ENCODE assay signal across 13 cellular contexts in genomic region chr22:31857247-31857646, GRCh38.
DNase-seq lines count a peak whose midpoint lies in the region; ATAC-seq and TF ChIP-seq lines count a peak whose summit lies in the region.
"Had no signal": no experiment of that assay in that cellular context is flagged by ENCODE, and none has a peak within 500 bp of the region (broad histone marks: within the 10 kb centered on the region; RNA-seq: fewer than 3 reads in every experiment).

No MANE protein-coding gene starts in this region.

- POLR2A ChIA-PET in naive thymus-derived CD8-positive, alpha-beta T cell (lab: Charles Lee) = no interaction called here

- intact Hi-C loops in body of pancreas (cut with DNase I) (no loop called here), mucosa of descending colon (cut with DNase I, micrococcal nuclease) (no loop called here)

- no peaks in the 10 kb centered on the region; the same call in 2 of the 3 replicates for H3K36me3 Mint-ChIP-seq in GM23338 (ENCODE audit: low read depth)
- H3K36me3 Mint-ChIP-seq in naive thymus-derived CD8-positive, alpha-beta T cell = peaks cover 0 to 70% (median 23%) of the 10 kb centered on the region in 3 donors

- H3K4me2 ChIP-seq in GM23338 = no peak overlapping the region
- H3K4me2 ChIP-seq: PC-9 had no signal

- WGBS in body of pancreas, 2 donors = 68 to 72% methylated on average over 9 of the region's 9 CpGs

- H3K9me2 ChIP-seq in GM23338 (ENCODE audit: insufficient read depth) = no peaks in the 10 kb centered on the region

- H3K9me3 ChIP-seq in body of pancreas = no peaks in the 10 kb centered on the region
- H3K9me3 ChIP-seq in mucosa of descending colon = no peaks in the 10 kb centered on the region
- H3K9me3 ChIP-seq: tibial artery had no signal

- H3K4me3 Mint-ChIP-seq in GM23338 = peak overlapping the region; percentile 14; the same call in 1 of the 3 replicates
- H3K4me3 Mint-ChIP-seq in naive thymus-derived CD8-positive, alpha-beta T cell = no peak overlapping the region
- H3K4me3 Mint-ChIP-seq: activated naive CD4-positive, alpha-beta T cell treated with anti-CD3 and anti-CD28 coated beads, Interleukin-2, amount 10 ng/mL, durations not matched to agents 7 days and 5 days had no signal

- peaks cover 2% of the 10 kb centered on the region for H3K27me3 Mint-ChIP-seq in GM23338 (ENCODE audit: insufficient read depth, low read depth, poor library complexity)
- no peaks in the 10 kb centered on the region for H3K27me3 Mint-ChIP-seq in naive thymus-derived CD8-positive, alpha-beta T cell
- H3K27me3 Mint-ChIP-seq: activated naive CD4-positive, alpha-beta T cell treated with anti-CD3 and anti-CD28 coated beads, Interleukin-2, amount 10 ng/mL, durations not matched to agents 7 days and 5 days had no signal

- DNase-seq in GM23338 (ENCODE audit: low spot score) (peak; percentile 95), NCI-H2107 treated with DMSO at 0.1 percent for 48 hours (lab: John Stamatoyannopoulos, UW; ENCODE audit: unreplicated experiment) (peak; percentile 87), body of pancreas (peak in 3 of 4 donors; percentile 39 to 46 (median 46)), mucosa of descending colon (peak in 1 of 3 donors; percentile 13), NCI-H226 (no peak)
- no peak for DNase-seq in naive thymus-derived CD8-positive, alpha-beta T cell
- DNase-seq: activated naive CD4-positive, alpha-beta T cell treated with anti-CD3 and anti-CD28 coated beads, Interleukin-2, amount 10 ng/mL, durations not matched to agents 7 days and 5 days; effector CD8-positive, alpha-beta T cell; PC-9; tibial artery had no signal

- H3K27me3 ChIP-seq in GM23338 (ENCODE audit: insufficient read depth) (no peaks in the 10 kb centered on the region), body of pancreas (no peaks in the 10 kb centered on the region)
- H3K27me3 ChIP-seq: tibial artery had no signal

- H3F3A ChIP-seq in GM23338 (replicated peaks; ENCODE audit: low read depth) = no peaks in the 10 kb centered on the region

- TF ChIP-seq POLR2A in body of pancreas (IDR thresholded peaks at IDR 0.05) = no peak

- peaks cover 7% of the 10 kb centered on the region; the same call in 2 of the 3 replicates for H3K4me1 Mint-ChIP-seq in GM23338
- no peaks in the 10 kb centered on the region for H3K4me1 Mint-ChIP-seq in naive thymus-derived CD8-positive, alpha-beta T cell
- H3K4me1 Mint-ChIP-seq: activated naive CD4-positive, alpha-beta T cell treated with anti-CD3 and anti-CD28 coated beads, Interleukin-2, amount 10 ng/mL, durations not matched to agents 7 days and 5 days had no signal

- H4K20me1 ChIP-seq in GM23338 (replicated peaks; ENCODE audit: insufficient read depth) = no peaks in the 10 kb centered on the region

- no peak overlapping the region for H2AFZ ChIP-seq in GM23338
- H2AFZ ChIP-seq: PC-9 had no signal

- H3K79me2 ChIP-seq in GM23338 (replicated peaks; ENCODE audit: insufficient read depth) = no peaks in the 10 kb centered on the region

- H3K27ac ChIP-seq in GM23338 (ENCODE audit: low read depth) (no peak overlapping the region), body of pancreas (no peak overlapping the region)
- H3K27ac ChIP-seq: C4-2B, PC-9, tibial artery had no signal

- ATAC-seq in GM23338 (peak; percentile 100), body of pancreas (no peak), mucosa of descending colon (peak; percentile 70), GM18517 (IDR thresholded peaks at IDR 0.05; ENCODE audit: unreplicated experiment) (no peak), HG03039 (IDR thresholded peaks at IDR 0.05; ENCODE audit: unreplicated experiment) (no peak)
- ATAC-seq in naive thymus-derived CD8-positive, alpha-beta T cell = no peak

- H3K4me3 ChIP-seq in GM23338 (no peak overlapping the region), body of pancreas (no peak overlapping the region), mucosa of descending colon (no peak overlapping the region)
- H3K4me3 ChIP-seq: PC-9, tibial artery had no signal

- H3K27ac Mint-ChIP-seq in GM23338 = peak overlapping the region; percentile 89
- H3K27ac Mint-ChIP-seq in naive thymus-derived CD8-positive, alpha-beta T cell = no peak overlapping the region
- H3K27ac Mint-ChIP-seq: activated naive CD4-positive, alpha-beta T cell treated with anti-CD3 and anti-CD28 coated beads, Interleukin-2, amount 10 ng/mL, durations not matched to agents 7 days and 5 days had no signal

- H3K9me3 Mint-ChIP-seq in GM23338 = no peaks in the 10 kb centered on the region
- no peaks in the 10 kb centered on the region for H3K9me3 Mint-ChIP-seq in naive thymus-derived CD8-positive, alpha-beta T cell
- H3K9me3 Mint-ChIP-seq: activated naive CD4-positive, alpha-beta T cell treated with anti-CD3 and anti-CD28 coated beads, Interleukin-2, amount 10 ng/mL, durations not matched to agents 7 days and 5 days had no signal

- TF ChIP-seq CTCF in GM23338 (conservative IDR thresholded peaks at IDR 0.05; ENCODE audit: low read depth in 2 of 2) = no peak
- no peak for TF ChIP-seq CTCF in body of pancreas (IDR thresholded peaks at IDR 0.05)
- no peak for TF ChIP-seq CTCF in mucosa of descending colon (IDR thresholded peaks at IDR 0.05)

- H3K4me1 ChIP-seq in GM23338 (ENCODE audit: insufficient read depth) = peaks cover 4% of the 10 kb centered on the region; the same call in 1 of the 2 replicates
- no peaks in the 10 kb centered on the region for H3K4me1 ChIP-seq in body of pancreas
- no peaks in the 10 kb centered on the region for H3K4me1 ChIP-seq in mucosa of descending colon (ENCODE audit: low read depth)
- H3K4me1 ChIP-seq: tibial artery had no signal

- H3K36me3 ChIP-seq in GM23338 (ENCODE audit: insufficient read depth) (no peaks in the 10 kb centered on the region), body of pancreas (replicated peaks in 1 of 2; ENCODE audit: insufficient read depth in 1 of 2, low read depth in 2 of 2) (no peaks in the 10 kb centered on the region), mucosa of descending colon (ENCODE audit: low read depth) (no peaks in the 10 kb centered on the region)

TF ChIP-seq in GM23338, 12 proteins besides CTCF, POLR2A, EP300 and RAD21 (continues in another document):
- no peak for TF ChIP-seq ZNF462 (CRISPR knock-in tag; IDR thresholded peaks at IDR 0.05)
- TF ChIP-seq POLR2AphosphoS5 (IDR thresholded peaks at IDR 0.05; ENCODE audit: low read depth) = no peak
- TF ChIP-seq ZNF114 (CRISPR knock-in tag; IDR thresholded peaks at IDR 0.05) = no peak
- no peak for TF ChIP-seq JUNB (IDR thresholded peaks at IDR 0.05; ENCODE audit: unreplicated experiment)
- no peak for TF ChIP-seq CREB1 (CRISPR knock-in tag; IDR thresholded peaks at IDR 0.05; ENCODE audit: low read depth)

Comparison
In these comparisons a context has a peak if more than half of its experiments do, and no peak if none do; other contexts are left out.
1. ATAC-seq: peak in GM23338 (single experiment) and mucosa of descending colon (single experiment); none in body of pancreas (single experiment), GM18517 (single experiment), naive thymus-derived CD8-positive, alpha-beta T cell (0 of 2) and HG03039 (single experiment).
2. DNase-seq: peak in GM23338 (single experiment), NCI-H2107 treated with DMSO at 0.1 percent for 48 hours (single experiment) and body of pancreas (3 of 4); none in NCI-H226 (single experiment) and naive thymus-derived CD8-positive, alpha-beta T cell (0 of 10).